1 cellular context compared by ENCODE assay signal in genomic region chr4:38266616-38267015, GRCh38.
TF ChIP-seq lines count a peak whose summit lies in the region.

No MANE protein-coding gene starts in this region.

TF ChIP-seq in SK-N-SH treated with all-trans-retinoic acid at 6 μM for 48 hours, 23 proteins besides CTCF, POLR2A, EP300 and RAD21 (continued from another document):
- TF ChIP-seq PATZ1 (CRISPR knock-in tag; IDR thresholded peaks at IDR 0.05; ENCODE audit: borderline replicate concordance) (no peak), ARNTL (CRISPR knock-in tag; IDR thresholded peaks at IDR 0.05; ENCODE audit: borderline replicate concordance, low read depth) (no peak), GLIS3 (CRISPR knock-in tag; IDR thresholded peaks at IDR 0.05) (no peak), RARB (CRISPR knock-in tag; IDR thresholded peaks at IDR 0.05) (no peak), CSDC2 (CRISPR knock-in tag; IDR thresholded peaks at IDR 0.05) (no peak), SNAI2 (CRISPR knock-in tag; IDR thresholded peaks at IDR 0.05) (no peak), TOX (CRISPR knock-in tag; IDR thresholded peaks at IDR 0.05; ENCODE audit: borderline replicate concordance) (no peak), BACH2 (CRISPR knock-in tag; IDR thresholded peaks at IDR 0.05; ENCODE audit: borderline replicate concordance) (no peak), CREB5 (CRISPR knock-in tag; IDR thresholded peaks at IDR 0.05; ENCODE audit: low read depth) (no peak)
